Comparison of ENCODE assay signal across 10 cellular contexts in the genomic region with DNA sequence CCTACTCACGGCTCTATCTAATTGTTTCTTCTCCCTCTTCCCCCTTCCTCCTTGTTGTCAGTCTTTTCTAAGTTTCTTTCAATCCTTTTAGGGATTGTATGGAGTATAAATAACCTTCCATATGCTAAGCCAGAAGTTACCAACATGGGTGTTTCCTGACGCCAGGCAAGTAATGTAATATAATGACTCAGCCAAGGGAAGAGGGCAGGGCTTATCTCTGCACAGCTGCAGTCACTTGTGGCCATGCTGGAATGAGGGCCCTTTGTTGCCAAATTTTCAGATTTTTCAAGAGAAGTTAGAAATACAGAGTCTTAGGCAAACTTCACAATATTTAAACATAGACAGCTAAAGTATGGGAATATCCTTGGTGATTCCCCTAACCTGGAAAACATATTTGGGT.
A peak's percentile ranks its signal among the peaks of the same experiment; 100 is the strongest.
DNase-seq lines count a peak whose midpoint lies in the region; ATAC-seq, FAIRE-seq and TF ChIP-seq lines count a peak whose summit lies in the region.
"Had no signal": no experiment of that assay in that cellular context is flagged by ENCODE, and none has a peak within 500 bp of the region (broad histone marks: within the 10 kb centered on the region; RNA-seq: fewer than 3 reads in every experiment).

No MANE protein-coding gene starts in this region.

- no peak overlapping the region for H3K4me3 ChIP-seq in right lobe of liver
- no peak overlapping the region for H3K4me3 ChIP-seq in HepG2 (replicated peaks in 1 of 3; ENCODE audit: insufficient read depth in 1 of 3, low read depth in 2 of 3, low read length in 3 of 3)
- H3K4me3 ChIP-seq in fibroblast of lung (replicated peaks in 1 of 4; ENCODE audit: control extremely low read depth in 1 of 4, insufficient read depth in 1 of 4, low read depth in 3 of 4, low read length in 4 of 4), result no peak overlapping the region
- H3K4me3 ChIP-seq in upper lobe of left lung, result no peak overlapping the region
- no peak overlapping the region for H3K4me3 ChIP-seq in stomach

- ATAC-seq in right lobe of liver, result peak in 3 of 4 donors; percentile 41 to 59 (median 46)
- no peak for ATAC-seq in HepG2
- ATAC-seq in upper lobe of left lung (ENCODE audit: low FRiP score in 2 of 2), result peak; percentile 49 to 81
- no peak for ATAC-seq in HG02610 (IDR thresholded peaks at IDR 0.05; ENCODE audit: unreplicated experiment)

- no peaks in the 10 kb centered on the region for H3K4me1 ChIP-seq in right lobe of liver
- H3K4me1 ChIP-seq in HepG2 (ENCODE audit: insufficient read depth, low read length), result no peaks in the 10 kb centered on the region
- H3K4me1 ChIP-seq in fibroblast of lung (ENCODE audit: control insufficient read depth, extremely low read depth, insufficient read depth, low read length), result no peaks in the 10 kb centered on the region
- peaks cover 9 to 24% (median 15%) of the 10 kb centered on the region in 4 donors for H3K4me1 ChIP-seq in upper lobe of left lung
- H3K4me1 ChIP-seq in stomach, result peaks cover 0 to 10% (median 2%) of the 10 kb centered on the region in 4 donors

- H3K9ac ChIP-seq in HepG2 (ENCODE audit: insufficient read depth, low read depth, low read length), result no peak overlapping the region
- H3K9ac ChIP-seq in fibroblast of lung (ENCODE audit: insufficient read depth, low read length), result no peak overlapping the region

- no peaks in the 10 kb centered on the region for H3K9me3 ChIP-seq in right lobe of liver
- H3K9me3 ChIP-seq in HepG2 (ENCODE audit: low read length), result no peaks in the 10 kb centered on the region
- H3K9me3 ChIP-seq in fibroblast of lung (ENCODE audit: control insufficient read depth, insufficient read depth, low read depth, low read length), result no peaks in the 10 kb centered on the region
- H3K9me3 ChIP-seq in upper lobe of left lung, result no peaks in the 10 kb centered on the region
- no peaks in the 10 kb centered on the region for H3K9me3 ChIP-seq in stomach

- 18% methylated on average over 2 of the region's 2 CpGs for WGBS in right lobe of liver (ENCODE audit: insufficient coverage, low coverage, low lambda C conversion rate, missing lambda C conversion rate)
- WGBS in HepG2 (ENCODE audit: low lambda C conversion rate), result 3% methylated on average over 2 of the region's 2 CpGs
- WGBS in upper lobe of left lung, 2 donors, result 18 to 33% methylated on average over 2 of the region's 2 CpGs
- WGBS in stomach, 5 donors, result 34 to 54% (median 41%) methylated on average over 2 of the region's 2 CpGs

- in situ Hi-C loops in HepG2 (cut with HindIII; ENCODE audit: extremely low pct_ligation_motif_present, low pct_unique_long_range_greater_than_20kb), result no loop called here

- H3K79me2 ChIP-seq in HepG2 (ENCODE audit: insufficient read depth, low read length) (no peaks in the 10 kb centered on the region), fibroblast of lung (ENCODE audit: control insufficient read depth, insufficient read depth, low read length) (no peaks in the 10 kb centered on the region)

- no peaks in the 10 kb centered on the region for H4K20me1 ChIP-seq in HepG2 (ENCODE audit: insufficient read depth, low read length)
- H4K20me1 ChIP-seq in fibroblast of lung (ENCODE audit: control insufficient read depth, extremely low read depth, insufficient read depth, low read length), result no peaks in the 10 kb centered on the region

- H3K4me2 ChIP-seq in HepG2 (ENCODE audit: low read depth, low read length), result no peak overlapping the region
- no peak overlapping the region for H3K4me2 ChIP-seq in fibroblast of lung (ENCODE audit: extremely low read depth, insufficient read depth, low read length)

- no peak for FAIRE-seq in HepG2 (lab: Jason Lieb, UNC)
- FAIRE-seq: keratinocyte had no signal

- no peaks in the 10 kb centered on the region for H3K36me3 ChIP-seq in right lobe of liver
- H3K36me3 ChIP-seq in HepG2 (replicated peaks in 1 of 2; ENCODE audit: control insufficient read depth in 1 of 2, insufficient read depth in 2 of 2, low read length in 2 of 2), result no peaks in the 10 kb centered on the region
- no peaks in the 10 kb centered on the region for H3K36me3 ChIP-seq in fibroblast of lung (ENCODE audit: control insufficient read depth, insufficient read depth, low read length)
- no peaks in the 10 kb centered on the region for H3K36me3 ChIP-seq in upper lobe of left lung
- H3K36me3 ChIP-seq in stomach, result no peaks in the 10 kb centered on the region

- intact Hi-C loops in right lobe of liver (cut with DNase I), result no loop called here
- intact Hi-C loops in HepG2 (cut with micrococcal nuclease; ENCODE audit: unreplicated experiment), result no loop called here
- intact Hi-C loops in stomach (cut with DNase I; ENCODE audit: low total_unique reads), result no loop called here

- H3K27ac ChIP-seq in right lobe of liver (no peak overlapping the region), HepG2 (ENCODE audit: extremely low read length, insufficient read depth, low read length) (no peak overlapping the region), fibroblast of lung (ENCODE audit: insufficient read depth, low read length) (no peak overlapping the region), upper lobe of left lung (no peak overlapping the region), stomach (no peak overlapping the region)

- no peak for TF ChIP-seq POLR2A in right lobe of liver (IDR thresholded peaks at IDR 0.05)
- no peak for TF ChIP-seq POLR2A in HepG2 (IDR thresholded peaks at IDR 0.05; ENCODE audit: insufficient read depth in 1 of 2, low read depth in 2 of 2, low read length in 2 of 2)
- TF ChIP-seq POLR2A in upper lobe of left lung (IDR thresholded peaks at IDR 0.05), result no peak
- no peak for TF ChIP-seq POLR2A in stomach (IDR thresholded peaks at IDR 0.05)

- CTCF ChIA-PET in HepG2 (lab: Yijun Ruan, JAX; ENCODE audit: low intra/inter-chr PET ratio, low total read pairs), result no interaction called here

- no peaks in the 10 kb centered on the region for H3K27me3 ChIP-seq in right lobe of liver
- no peaks in the 10 kb centered on the region for H3K27me3 ChIP-seq in HepG2 (ENCODE audit: control insufficient read depth in 1 of 2, insufficient read depth in 2 of 2, low read length in 2 of 2)
- H3K27me3 ChIP-seq in fibroblast of lung (ENCODE audit: control insufficient read depth, insufficient read depth, low read length), result no peaks in the 10 kb centered on the region
- no peaks in the 10 kb centered on the region for H3K27me3 ChIP-seq in upper lobe of left lung
- H3K27me3 ChIP-seq in stomach, result no peaks in the 10 kb centered on the region

- TF ChIP-seq CTCF in right lobe of liver (IDR thresholded peaks at IDR 0.05), result no peak
- TF ChIP-seq CTCF in HepG2 (CRISPR knock-in tag; IDR thresholded peaks at IDR 0.05), result no peak
- no peak for TF ChIP-seq CTCF in fibroblast of lung (conservative IDR thresholded peaks at IDR 0.05 in 1 of 2, IDR thresholded peaks at IDR 0.05 in 1 of 2; ENCODE audit: low read depth in 1 of 2, low read length in 2 of 2)
- no peak for TF ChIP-seq CTCF in upper lobe of left lung (IDR thresholded peaks at IDR 0.05)
- TF ChIP-seq CTCF in stomach (IDR thresholded peaks at IDR 0.05), result no peak

- H2AFZ ChIP-seq in HepG2 (ENCODE audit: low read length) (no peak overlapping the region), fibroblast of lung (ENCODE audit: low read length) (no peak overlapping the region)

- TF ChIP-seq RAD21 in HepG2 (CRISPR knock-in tag; IDR thresholded peaks at IDR 0.05), result no peak

- BruUV-seq in HepG2 (replicated peaks; lab: Mats Ljungman, UMichigan), result no TSS peak

- TF ChIP-seq EP300 in HepG2 (IDR thresholded peaks at IDR 0.05; ENCODE audit: low read depth in 2 of 2, low read length in 2 of 2) (no peak), HepG2 (CRISPR knock-in tag; IDR thresholded peaks at IDR 0.05; ENCODE audit: borderline replicate concordance) (no peak), upper lobe of left lung (IDR thresholded peaks at IDR 0.05) (no peak), stomach (IDR thresholded peaks at IDR 0.05) (no peak)

- DNase-seq in right lobe of liver (no peak), HepG2 (ENCODE audit: low spot score) (no peak), RPMI8226 (peak; percentile 50), fibroblast of lung (ENCODE audit: low read depth in 2 of 2) (peak; percentile 88 to 91), upper lobe of left lung (no peak), stomach (no peak)
- no peak for DNase-seq in activated effector memory CD4-positive, alpha-beta T cell treated with anti-CD3 and anti-CD28 coated beads, Interleukin-2, amount 50 U/mL, for 16 hours
- DNase-seq: NCI-H774 had no signal

- POLR2A ChIA-PET in HepG2 (lab: Yijun Ruan, JAX), result no interaction called here

TF ChIP-seq in HepG2, 621 proteins besides CTCF, POLR2A, EP300 and RAD21 (continues in another document):
- TF ChIP-seq, protein P1, sequence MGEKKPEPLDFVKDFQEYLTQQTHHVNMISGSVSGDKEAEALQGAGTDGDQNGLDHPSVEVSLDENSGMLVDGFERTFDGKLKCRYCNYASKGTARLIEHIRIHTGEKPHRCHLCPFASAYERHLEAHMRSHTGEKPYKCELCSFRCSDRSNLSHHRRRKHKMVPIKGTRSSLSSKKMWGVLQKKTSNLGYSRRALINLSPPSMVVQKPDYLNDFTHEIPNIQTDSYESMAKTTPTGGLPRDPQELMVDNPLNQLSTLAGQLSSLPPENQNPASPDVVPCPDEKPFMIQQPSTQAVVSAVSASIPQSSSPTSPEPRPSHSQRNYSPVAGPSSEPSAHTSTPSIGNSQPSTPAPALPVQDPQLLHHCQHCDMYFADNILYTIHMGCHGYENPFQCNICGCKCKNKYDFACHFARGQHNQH (CRISPR knock-in tag; IDR thresholded peaks at IDR 0.05), result no peak
- TF ChIP-seq ZSCAN21 (CRISPR knock-in tag; IDR thresholded peaks at IDR 0.05; ENCODE audit: borderline replicate concordance) (no peak), ZNF3 (CRISPR knock-in tag; IDR thresholded peaks at IDR 0.05) (no peak), TEAD3 (CRISPR knock-in tag; optimal IDR thresholded peaks at IDR 0.05; ENCODE audit: borderline replicate concordance) (no peak), HNRNPUL1 (IDR thresholded peaks at IDR 0.05; ENCODE audit: low read depth, low read length) (no peak), ESRRA (CRISPR knock-in tag; IDR thresholded peaks at IDR 0.05; ENCODE audit: low read depth) (no peak), XRCC5 (optimal IDR thresholded peaks at IDR 0.05; ENCODE audit: low read length) (no peak), NFKBIZ (CRISPR knock-in tag; IDR thresholded peaks at IDR 0.05) (no peak), CBFB (CRISPR knock-in tag; IDR thresholded peaks at IDR 0.05) (no peak), GATAD1 (CRISPR knock-in tag; IDR thresholded peaks at IDR 0.05) (no peak), SCMH1 (CRISPR knock-in tag; IDR thresholded peaks at IDR 0.05; ENCODE audit: borderline replicate concordance) (no peak)
- TF ChIP-seq, protein P2, sequence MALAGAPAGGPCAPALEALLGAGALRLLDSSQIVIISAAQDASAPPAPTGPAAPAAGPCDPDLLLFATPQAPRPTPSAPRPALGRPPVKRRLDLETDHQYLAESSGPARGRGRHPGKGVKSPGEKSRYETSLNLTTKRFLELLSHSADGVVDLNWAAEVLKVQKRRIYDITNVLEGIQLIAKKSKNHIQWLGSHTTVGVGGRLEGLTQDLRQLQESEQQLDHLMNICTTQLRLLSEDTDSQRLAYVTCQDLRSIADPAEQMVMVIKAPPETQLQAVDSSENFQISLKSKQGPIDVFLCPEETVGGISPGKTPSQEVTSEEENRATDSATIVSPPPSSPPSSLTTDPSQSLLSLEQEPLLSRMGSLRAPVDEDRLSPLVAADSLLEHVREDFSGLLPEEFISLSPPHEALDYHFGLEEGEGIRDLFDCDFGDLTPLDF (CRISPR knock-in tag; IDR thresholded peaks at IDR 0.05), result no peak

Comparison
In these comparisons a context has a peak if more than half of its experiments do, and no peak if none do; other contexts are left out.
1. ATAC-seq: peak in right lobe of liver (3 of 4) and upper lobe of left lung (2 of 2); none in HepG2 (single experiment) and HG02610 (single experiment).
2. DNase-seq: peak in RPMI8226 (single experiment) and fibroblast of lung (2 of 2); none in right lobe of liver (0 of 3), HepG2 (single experiment), upper lobe of left lung (0 of 2), stomach (single experiment) and activated effector memory CD4-positive, alpha-beta T cell treated with anti-CD3 and anti-CD28 coated beads, Interleukin-2, amount 50 U/mL, for 16 hours (single experiment).